Comparison of ENCODE assay signal across 22 cellular contexts in genomic region chr16:89613101-89613953, GRCh38. TPM values are rescaled to one million over a fixed set of nuclear protein-coding genes. Genes with fewer than 3 reads are reported as not detected.
DNase-seq lines count a peak whose midpoint lies in the region; ATAC-seq, FAIRE-seq and TF ChIP-seq lines count a peak whose summit lies in the region.
"Had no signal": no experiment of that assay in that cellular context is flagged by ENCODE, and none has a peak within 500 bp of the region (broad histone marks: within the 10 kb centered on the region; RNA-seq: fewer than 3 reads in every experiment).

TSS of gene DPEP1 (plus strand) at chr16:89613642. CDS start at chr16:89630411, 16,769 bp downstream.

- H3K9me2 ChIP-seq in OCI-LY7 (ENCODE audit: insufficient read depth, low read length), result no peaks in the 10 kb centered on the region

- TF ChIP-seq CTCF in glutamatergic neuron (IDR thresholded peaks at IDR 0.05; ENCODE audit: partially characterized antibody, unreplicated experiment), result no peak
- no peak for TF ChIP-seq CTCF in OCI-LY7 (conservative IDR thresholded peaks at IDR 0.05; ENCODE audit: low read length)

- no peaks in the 10 kb centered on the region for H3K9me3 ChIP-seq in OCI-LY7 (ENCODE audit: low read length)
- H3K9me3 ChIP-seq: heart left ventricle had no signal

- no peak within 1 kb of the TSS for H3K4me3 ChIP-seq in OCI-LY7 (ENCODE audit: low read depth, low read length, poor library complexity, severe bottlenecking)
- H3K4me3 ChIP-seq: heart left ventricle had no signal

- no TSS peak for BruUV-seq in OCI-LY7 (replicated peaks; lab: Mats Ljungman, UMichigan)

- intact Hi-C loops in OCI-LY7 (cut with micrococcal nuclease; ENCODE audit: unreplicated experiment), result no loop called here

- no peak within 1 kb of the TSS for H3K27ac ChIP-seq in OCI-LY7 (ENCODE audit: low read depth, low read length, poor library complexity, severe bottlenecking)
- H3K27ac ChIP-seq: heart left ventricle, WERI-Rb-1 had no signal

- CTCF ChIA-PET in OCI-LY7 (lab: Charles Lee; ENCODE audit: unreplicated experiment), result no interaction called here

- H3K79me2 ChIP-seq in OCI-LY7 (ENCODE audit: insufficient read depth, low read depth, low read length), result no peaks in the 10 kb centered on the region

- H3K36me3 ChIP-seq in OCI-LY7 (ENCODE audit: insufficient read depth, low read length), result no peaks in the 10 kb centered on the region
- H3K36me3 ChIP-seq: heart left ventricle, WERI-Rb-1 had no signal

- H3K9me3 Mint-ChIP-seq in glutamatergic neuron (ENCODE audit: unreplicated experiment), result peaks cover 6% of the 10 kb centered on the region
- peaks cover 5% of the 10 kb centered on the region for H3K9me3 Mint-ChIP-seq in stimulated activated memory B cell treated with anti-CD40 and anti-IgM and Interleukin-4, amounts not matched to agents 10 μg/mL and 1 μg/mL and 100 μg/mL, for 72 hours
- H3K9me3 Mint-ChIP-seq: activated naive CD4-positive, alpha-beta T cell treated with anti-CD3 and anti-CD28 coated beads for 36 hours had no signal

- no peaks in the 10 kb centered on the region for H3K4me1 ChIP-seq in OCI-LY7 (ENCODE audit: insufficient read depth, low read length, poor library complexity, severe bottlenecking)

- FAIRE-seq in GM12891 (lab: Jason Lieb, UNC), result no peak

- TF ChIP-seq POLR2A in GM12891 (IDR thresholded peaks at IDR 0.05; ENCODE audit: low read depth, low read length), result no peak

- peak; percentile 31 for ATAC-seq in stimulated activated memory B cell treated with anti-CD40 and anti-IgM and Interleukin-4, amounts not matched to agents 10 μg/mL and 1 μg/mL and 100 μg/mL, for 72 hours
- ATAC-seq: activated CD8-positive, alpha-beta memory T cell treated with anti-CD3 and anti-CD28 coated beads, Interleukin-2, amount 10 ng/mL, durations not matched to agents 7 days and 5 days; heart left ventricle; SK-N-SH treated with all-trans-retinoic acid at 6 μM for 48 hours had no signal

- H3K4me2 ChIP-seq in OCI-LY7 (ENCODE audit: low read length), result no peak within 1 kb of the TSS

- H3K4me1 Mint-ChIP-seq in glutamatergic neuron (ENCODE audit: low read depth, unreplicated experiment), result peaks cover 10% of the 10 kb centered on the region
- H3K4me1 Mint-ChIP-seq in stimulated activated memory B cell treated with anti-CD40 and anti-IgM and Interleukin-4, amounts not matched to agents 10 μg/mL and 1 μg/mL and 100 μg/mL, for 72 hours, result peaks cover 7% of the 10 kb centered on the region

- H3K4me3 Mint-ChIP-seq in glutamatergic neuron (ENCODE audit: unreplicated experiment), result peak within 1 kb of the TSS; percentile 49
- H3K4me3 Mint-ChIP-seq in stimulated activated memory B cell treated with anti-CD40 and anti-IgM and Interleukin-4, amounts not matched to agents 10 μg/mL and 1 μg/mL and 100 μg/mL, for 72 hours, result no peak within 1 kb of the TSS
- H3K4me3 Mint-ChIP-seq: activated CD8-positive, alpha-beta memory T cell treated with anti-CD3 and anti-CD28 coated beads, Interleukin-2, amount 10 ng/mL, durations not matched to agents 7 days and 5 days; activated naive CD4-positive, alpha-beta T cell treated with anti-CD3 and anti-CD28 coated beads for 36 hours; CD8-positive, alpha-beta memory T cell had no signal

- peaks cover 5% of the 10 kb centered on the region for H3K36me3 Mint-ChIP-seq in glutamatergic neuron (ENCODE audit: unreplicated experiment)
- H3K36me3 Mint-ChIP-seq in stimulated activated memory B cell treated with anti-CD40 and anti-IgM and Interleukin-4, amounts not matched to agents 10 μg/mL and 1 μg/mL and 100 μg/mL, for 72 hours, result no peaks in the 10 kb centered on the region
- H3K36me3 Mint-ChIP-seq: CD8-positive, alpha-beta memory T cell; naive B cell had no signal

- DNase-seq in DMS53 (lab: John Stamatoyannopoulos, UW) (peak; percentile 18), DMS53 treated with DMSO at 0.1 percent for 48 hours (lab: John Stamatoyannopoulos, UW; ENCODE audit: unreplicated experiment) (no peak), RPMI7951 (ENCODE audit: low read depth) (peak; percentile 37), glutamatergic neuron (no peak), GM12891 (ENCODE audit: insufficient read length, low spot score) (no peak), OCI-LY7 (ENCODE audit: low spot score) (no peak), NCI-H1092 treated with DMSO at 0.1 percent for 48 hours (lab: John Stamatoyannopoulos, UW) (no peak)
- DNase-seq: 8988T; activated CD8-positive, alpha-beta memory T cell treated with anti-CD3 and anti-CD28 coated beads, Interleukin-2, amount 10 ng/mL, durations not matched to agents 7 days and 5 days; activated naive CD4-positive, alpha-beta T cell treated with anti-CD3 and anti-CD28 coated beads for 36 hours; CD8-positive, alpha-beta memory T cell; GOT3; heart left ventricle; KG1; left cardiac atrium; naive B cell; NCI-H2029 treated with DMSO at 0.1 percent for 48 hours; NK-92 treated with Interleukin-12 subunit alpha and Interleukin-12 subunit beta, amount 100 ng/mL, for 24 hours; stimulated activated CD4-positive, alpha-beta T cell treated with anti-CD3 and anti-CD28 coated beads, Interleukin-4, amount 100 ng/mL, for 1 hour; WERI-Rb-1 had no signal

- H2AFZ ChIP-seq in OCI-LY7 (ENCODE audit: low read length), result no peak within 1 kb of the TSS

- POLR2A ChIA-PET in OCI-LY7 (lab: Charles Lee), result no interaction called here

- H4K20me1 ChIP-seq in OCI-LY7 (ENCODE audit: insufficient read depth, low read length), result no peaks in the 10 kb centered on the region

- peak within 1 kb of the TSS; percentile 78 for H3K27ac Mint-ChIP-seq in glutamatergic neuron (ENCODE audit: unreplicated experiment)
- H3K27ac Mint-ChIP-seq in stimulated activated memory B cell treated with anti-CD40 and anti-IgM and Interleukin-4, amounts not matched to agents 10 μg/mL and 1 μg/mL and 100 μg/mL, for 72 hours, result no peak within 1 kb of the TSS
- H3K27ac Mint-ChIP-seq: activated CD8-positive, alpha-beta memory T cell treated with anti-CD3 and anti-CD28 coated beads, Interleukin-2, amount 10 ng/mL, durations not matched to agents 7 days and 5 days; activated naive CD4-positive, alpha-beta T cell treated with anti-CD3 and anti-CD28 coated beads for 36 hours had no signal

- H3K27me3 Mint-ChIP-seq in glutamatergic neuron (ENCODE audit: unreplicated experiment), result peaks cover 9% of the 10 kb centered on the region
- peaks cover 43% of the 10 kb centered on the region for H3K27me3 Mint-ChIP-seq in stimulated activated memory B cell treated with anti-CD40 and anti-IgM and Interleukin-4, amounts not matched to agents 10 μg/mL and 1 μg/mL and 100 μg/mL, for 72 hours

TF ChIP-seq in GM12891, 5 proteins besides CTCF, POLR2A, EP300 and RAD21:
- TF ChIP-seq POU2F2 (IDR thresholded peaks at IDR 0.05; ENCODE audit: low read depth, low read length) (no peak), TAF1 (IDR thresholded peaks at IDR 0.05; ENCODE audit: low read depth, low read length) (no peak), SPI1 (IDR thresholded peaks at IDR 0.05; ENCODE audit: low read depth, low read length) (no peak), PAX5 (IDR thresholded peaks at IDR 0.05; ENCODE audit: insufficient read depth, low read length, severe bottlenecking) (no peak), POLR2AphosphoS5 (IDR thresholded peaks at IDR 0.05; ENCODE audit: low read depth, low read length) (no peak)

RNA-seq across cellular contexts. Expression of gene DPEP1, which starts in this region (rescaled TPM):
- 0.24 and 0.29 TPM in 2 replicates for total RNA-seq in RPMI7951 (2014; rRNA removed; shearing (Covaris generic))
- 0.39 TPM for total RNA-seq in glutamatergic neuron (ENCODE audit: unreplicated experiment)
- 0.13 TPM for polyA plus RNA-seq in GM12891 (2012; ENCODE audit: low read depth, missing spikeins)
- total RNA-seq in OCI-LY7 (2014; rRNA removed; shearing (Covaris generic)), result not detected in 2 replicates
- not detected in 2 replicates for total RNA-seq in OCI-LY7 (2022)
- total RNA-seq: activated CD8-positive, alpha-beta memory T cell treated with anti-CD3 and anti-CD28 coated beads, Interleukin-2, amount 10 ng/mL, durations not matched to agents 7 days and 5 days; activated naive CD4-positive, alpha-beta T cell treated with anti-CD3 and anti-CD28 coated beads for 36 hours; CD8-positive, alpha-beta memory T cell; heart left ventricle; left cardiac atrium had no signal
- polyA plus RNA-seq: CD8-positive, alpha-beta memory T cell; heart left ventricle had no signal

Comparison
In these comparisons a context has a peak if more than half of its experiments do, and no peak if none do; other contexts are left out.
1. Peak in DNase-seq in RPMI7951; RNA of the gene not detected or under 1 TPM.